10 cellular contexts compared by ENCODE assay signal in the genomic region with DNA sequence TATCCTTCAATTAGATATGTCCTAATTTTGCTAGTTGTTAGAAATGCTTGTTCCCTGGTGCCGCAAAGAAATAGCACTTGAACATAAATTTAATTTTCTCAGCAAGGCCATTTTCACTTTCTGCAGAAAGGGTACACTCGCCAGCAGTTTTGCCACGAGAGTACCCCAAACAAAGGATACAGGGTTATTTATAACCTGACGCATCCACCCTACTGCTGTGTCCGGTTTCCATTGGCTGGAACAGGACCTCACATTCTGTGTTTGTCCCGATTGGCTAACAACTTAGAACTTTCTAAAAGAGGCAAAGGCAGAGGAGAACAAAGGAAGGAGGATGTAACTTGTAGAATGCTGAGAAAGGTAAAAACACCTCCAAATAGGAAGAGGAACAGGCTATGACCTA. TPM values are rescaled to one million over a fixed set of nuclear protein-coding genes. Genes with fewer than 3 reads are reported as not detected.
DNase-seq lines count a peak whose midpoint lies in the region; ATAC-seq and TF ChIP-seq lines count a peak whose summit lies in the region.
"Not testable (repeated sequence)": the region's sequence is repeated elsewhere in the genome, so short reads cannot be mapped to it uniquely, and the experiment has no call there.
"Had no signal": no experiment of that assay in that cellular context is flagged by ENCODE, and none has a peak within 500 bp of the region (broad histone marks: within the 10 kb centered on the region; RNA-seq: fewer than 3 reads in every experiment).

No MANE protein-coding gene starts in this region.

- intact Hi-C loops in HCT116 (cut with micrococcal nuclease); activated B cell treated with CpG ODN at 0.5 μM for 24 hours (cut with micrococcal nuclease): not testable (repeated sequence)

- POLR2A ChIA-PET in HCT116 (lab: Charles Lee); activated B cell treated with CpG ODN at 0.5 μM for 24 hours (lab: Charles Lee): not testable (repeated sequence)

- H3K4me1 Mint-ChIP-seq in activated B cell treated with CpG ODN at 0.5 μM for 24 hours: peaks cover 10% of the 10 kb centered on the region
- H3K4me1 Mint-ChIP-seq in activated T-helper 17 cell treated with anti-CD3 and anti-CD28 coated beads, Interleukin-2, amount 50 U/mL, for 72 hours: not testable (repeated sequence)
- H3K4me1 Mint-ChIP-seq in brain: peaks cover 32% of the 10 kb centered on the region
- peaks cover 17 to 22% (median 17%) of the 10 kb centered on the region in 3 donors for H3K4me1 Mint-ChIP-seq in naive B cell
- H3K4me1 Mint-ChIP-seq in nephron: peaks cover 36% of the 10 kb centered on the region
- peaks cover 22% of the 10 kb centered on the region for H3K4me1 Mint-ChIP-seq in stimulated activated memory B cell treated with anti-CD40 and anti-IgM and Interleukin-4, amounts not matched to agents 10 μg/mL and 1 μg/mL and 100 μg/mL, for 72 hours

- peaks cover 0 to 18% of the 10 kb centered on the region in 2 experiments; a peak in 1 of 4 replicates for H3K36me3 ChIP-seq in HCT116 (ENCODE audit: control insufficient read depth in 1 of 2, insufficient read depth in 2 of 2, low read length in 2 of 2)

- not testable (repeated sequence) for H3K9ac ChIP-seq in HCT116 (ENCODE audit: low read length)

- H3K9me3 Mint-ChIP-seq in activated B cell treated with CpG ODN at 0.5 μM for 24 hours; activated T-helper 17 cell treated with anti-CD3 and anti-CD28 coated beads, Interleukin-2, amount 50 U/mL, for 72 hours; nephron: not testable (repeated sequence)
- peaks cover 3 to 12% (median 9%) of the 10 kb centered on the region in 5 experiments for H3K9me3 Mint-ChIP-seq in brain
- peaks cover 0 to 23% (median 7%) of the 10 kb centered on the region in 7 donors for H3K9me3 Mint-ChIP-seq in naive B cell
- H3K9me3 Mint-ChIP-seq in stimulated activated memory B cell treated with anti-CD40 and anti-IgM and Interleukin-4, amounts not matched to agents 10 μg/mL and 1 μg/mL and 100 μg/mL, for 72 hours: peaks cover 11% of the 10 kb centered on the region

- peaks cover 0 to 14% of the 10 kb centered on the region in 2 experiments; a peak in 3 of 4 replicates for H3K4me1 ChIP-seq in HCT116 (ENCODE audit: control insufficient read depth in 1 of 2, insufficient read depth in 2 of 2, low read length in 2 of 2)

- H3K9me3 ChIP-seq in HCT116 (ENCODE audit: control insufficient read depth in 1 of 2, insufficient read depth in 1 of 2, low read depth in 1 of 2, low read length in 2 of 2): not testable (repeated sequence)

- H3K27ac ChIP-seq in HCT116 (ENCODE audit: low read depth, low read length): not testable (repeated sequence)

- not testable (repeated sequence) for H3K4me2 ChIP-seq in HCT116 (ENCODE audit: low read length)

- H3K27ac Mint-ChIP-seq in activated B cell treated with CpG ODN at 0.5 μM for 24 hours; activated T-helper 17 cell treated with anti-CD3 and anti-CD28 coated beads, Interleukin-2, amount 50 U/mL, for 72 hours; brain; nephron; stimulated activated memory B cell treated with anti-CD40 and anti-IgM and Interleukin-4, amounts not matched to agents 10 μg/mL and 1 μg/mL and 100 μg/mL, for 72 hours: not testable (repeated sequence)
- H3K27ac Mint-ChIP-seq in naive B cell: peak overlapping the region in 1 of 6 donors; percentile 69

- not testable (repeated sequence) for TF ChIP-seq RAD21 in HCT116 (IDR thresholded peaks at IDR 0.05; ENCODE audit: low read depth)

- RAD21 ChIA-PET in HCT116 (lab: Charles Lee; ENCODE audit: low non-redundant PET in 1 of 2, low total read pairs in 2 of 2, uncharacterized antibody in 2 of 2, unreplicated experiment in 2 of 2): not testable (repeated sequence)

- TF ChIP-seq POLR2A in HCT116 (IDR thresholded peaks at IDR 0.05; ENCODE audit: borderline replicate concordance, extremely low read depth, insufficient read depth, insufficient read length): not testable (repeated sequence)

- H3K36me3 Mint-ChIP-seq in activated B cell treated with CpG ODN at 0.5 μM for 24 hours (ENCODE audit: low read depth) (peaks cover 15% of the 10 kb centered on the region), brain (peaks cover 27% of the 10 kb centered on the region), naive B cell (peaks cover 7 to 22% of the 10 kb centered on the region in 2 donors), nephron (ENCODE audit: low read depth) (peaks cover 26% of the 10 kb centered on the region)
- H3K36me3 Mint-ChIP-seq in activated T-helper 17 cell treated with anti-CD3 and anti-CD28 coated beads, Interleukin-2, amount 50 U/mL, for 72 hours (ENCODE audit: low read depth): peaks cover 12% of the 10 kb centered on the region
- peaks cover 13% of the 10 kb centered on the region for H3K36me3 Mint-ChIP-seq in stimulated activated memory B cell treated with anti-CD40 and anti-IgM and Interleukin-4, amounts not matched to agents 10 μg/mL and 1 μg/mL and 100 μg/mL, for 72 hours

- H3K79me2 ChIP-seq in HCT116 (ENCODE audit: insufficient read depth, low read length): peaks cover 13% of the 10 kb centered on the region; the same call in 1 of the 2 replicates

- not testable (repeated sequence) for H3K9me2 ChIP-seq in HCT116 (ENCODE audit: insufficient read depth)

- H3K27me3 Mint-ChIP-seq in activated B cell treated with CpG ODN at 0.5 μM for 24 hours (peaks cover 10% of the 10 kb centered on the region), brain (peaks cover 26% of the 10 kb centered on the region), naive B cell (peaks cover 5 to 16% (median 6%) of the 10 kb centered on the region in 3 donors), nephron (ENCODE audit: low read depth) (peaks cover 23% of the 10 kb centered on the region)
- H3K27me3 Mint-ChIP-seq in activated T-helper 17 cell treated with anti-CD3 and anti-CD28 coated beads, Interleukin-2, amount 50 U/mL, for 72 hours; stimulated activated memory B cell treated with anti-CD40 and anti-IgM and Interleukin-4, amounts not matched to agents 10 μg/mL and 1 μg/mL and 100 μg/mL, for 72 hours: not testable (repeated sequence)

- H3K27me3 ChIP-seq in HCT116 (ENCODE audit: insufficient read depth, low read length): not testable (repeated sequence)

- not testable (repeated sequence) for BruUV-seq in HCT116 (replicated peaks; lab: Mats Ljungman, UMichigan)

- DNase-seq in HCT116 (ENCODE audit: low read depth, low spot score); activated B cell treated with CpG ODN at 0.5 μM for 24 hours; naive B cell: not testable (repeated sequence)

- CTCF ChIA-PET in HCT116 (lab: Charles Lee): interaction anchor here (1.5 to 1.6 kb wide), 2 partner anchors 7 to 77 kb away, joined by 3 to 6 read pairs; no protein-coding TSS in a partner anchor
- CTCF ChIA-PET in activated B cell treated with CpG ODN at 0.5 μM for 24 hours (lab: Charles Lee): not testable (repeated sequence)

- H3K4me3 Mint-ChIP-seq in activated B cell treated with CpG ODN at 0.5 μM for 24 hours (peak overlapping the region; percentile 44), brain (peak overlapping the region; percentile 76 to 94 (median 92)), naive B cell (peak overlapping the region in 6 of 8 donors; percentile 0 to 82 (median 38)), nephron (peak overlapping the region; percentile 89 to 93 (median 93))
- H3K4me3 Mint-ChIP-seq in activated T-helper 17 cell treated with anti-CD3 and anti-CD28 coated beads, Interleukin-2, amount 50 U/mL, for 72 hours: peak overlapping the region; percentile 73
- peak overlapping the region; percentile 56 for H3K4me3 Mint-ChIP-seq in stimulated activated memory B cell treated with anti-CD40 and anti-IgM and Interleukin-4, amounts not matched to agents 10 μg/mL and 1 μg/mL and 100 μg/mL, for 72 hours

- not testable (repeated sequence) for H3K4me3 ChIP-seq in HCT116 (replicated peaks in 1 of 2; ENCODE audit: low read depth in 1 of 2, low read length in 2 of 2)

- not testable (repeated sequence) for H4K20me1 ChIP-seq in HCT116 (ENCODE audit: insufficient read depth)

- not testable (repeated sequence) for ATAC-seq in HCT116; activated B cell treated with CpG ODN at 0.5 μM for 24 hours (ENCODE audit: low read depth); activated T-helper 17 cell treated with anti-CD3 and anti-CD28 coated beads, Interleukin-2, amount 50 U/mL, for 72 hours (replicated peaks); naive B cell (ENCODE audit: low read depth in 2 of 2); stimulated activated memory B cell treated with anti-CD40 and anti-IgM and Interleukin-4, amounts not matched to agents 10 μg/mL and 1 μg/mL and 100 μg/mL, for 72 hours

- TF ChIP-seq CTCF in HCT116 (IDR thresholded peaks at IDR 0.05 in 2 of 3, conservative IDR thresholded peaks at IDR 0.05 in 1 of 3; ENCODE audit: borderline replicate concordance in 1 of 3, insufficient read depth in 1 of 3, low read depth in 2 of 3, low read length in 2 of 3); activated B cell treated with CpG ODN at 0.5 μM for 24 hours (IDR thresholded peaks at IDR 0.05); brain (conservative IDR thresholded peaks at IDR 0.05); nephron (IDR thresholded peaks at IDR 0.05; ENCODE audit: unreplicated experiment in 3 of 3): not testable (repeated sequence)

- not testable (repeated sequence) for H2AFZ ChIP-seq in HCT116 (ENCODE audit: low read depth, low read length, poor library complexity, severe bottlenecking)

RNA-seq across cellular contexts. Expression of gene ZNF280B, which starts 1.4 kb away (rescaled TPM):
- 5.5 TPM for total RNA-seq in HCT116 (2021; ENCODE audit: unreplicated experiment)
- 1.1 and 1.9 TPM in 2 replicates for polyA plus RNA-seq in HCT116 (2012)
- 2.5 TPM in 2 replicates for total RNA-seq in activated B cell treated with CpG ODN at 0.5 μM for 24 hours
- 1 to 10 TPM; 2.4 to 4.1 TPM for total RNA-seq in activated T-helper 17 cell treated with anti-CD3 and anti-CD28 coated beads, Interleukin-2, amount 50 U/mL, for 72 hours
- 1.8 TPM for polyA plus RNA-seq in brain (ENCODE audit: insufficient read depth, low read depth, low replicate concordance)
- 1 to 10 TPM; 2.4 to 4.1 (median 3.2) TPM for polyA plus RNA-seq in naive B cell (ENCODE audit: low read depth in 6 of 6)
- polyA plus RNA-seq: CD14-positive monocyte had no signal

RNA-seq across cellular contexts. Expression of gene ZNF280A, which starts 10.2 kb away (rescaled TPM):
- total RNA-seq in HCT116 (2021; ENCODE audit: unreplicated experiment) (0.81 TPM), activated B cell treated with CpG ODN at 0.5 μM for 24 hours (not detected in 2 replicates)
- polyA plus RNA-seq in HCT116 (2012): 0.15 and 0.70 TPM in 2 replicates
- total RNA-seq in activated T-helper 17 cell treated with anti-CD3 and anti-CD28 coated beads, Interleukin-2, amount 50 U/mL, for 72 hours: not detected
- polyA plus RNA-seq in brain (ENCODE audit: insufficient read depth, low read depth, low replicate concordance) (not detected), naive B cell (ENCODE audit: low read depth in 6 of 6) (not detected)
- polyA plus RNA-seq: AG04450, BJ, CD14-positive monocyte had no signal

RNA-seq across cellular contexts. Expression of gene PRAME, which starts 49.2 kb away (rescaled TPM):
- total RNA-seq in HCT116 (2021; ENCODE audit: unreplicated experiment) (28.4 TPM), activated B cell treated with CpG ODN at 0.5 μM for 24 hours (0.12 TPM in 1 of 2 replicates, not detected in the other)
- 22.3 and 24.1 TPM in 2 replicates for polyA plus RNA-seq in HCT116 (2012)
- total RNA-seq in activated T-helper 17 cell treated with anti-CD3 and anti-CD28 coated beads, Interleukin-2, amount 50 U/mL, for 72 hours: not detected
- polyA plus RNA-seq in brain (ENCODE audit: insufficient read depth, low read depth, low replicate concordance) (not detected), naive B cell (ENCODE audit: low read depth in 6 of 6) (not detected)
- polyA plus RNA-seq: CD14-positive monocyte had no signal

Comparison
In these comparisons a context has a peak if more than half of its experiments do, and no peak if none do; other contexts are left out.
1. H3K4me3 Mint-ChIP-seq: peak in every context shown above with its lines; median percentile 93 in nephron; 92 in brain; 73 in activated T-helper 17 cell treated with anti-CD3 and anti-CD28 coated beads, Interleukin-2, amount 50 U/mL, for 72 hours; 56 in stimulated activated memory B cell treated with anti-CD40 and anti-IgM and Interleukin-4, amounts not matched to agents 10 μg/mL and 1 μg/mL and 100 μg/mL, for 72 hours; 44 in activated B cell treated with CpG ODN at 0.5 μM for 24 hours; 38 in naive B cell.
2. RNA of gene PRAME, which starts 49.2 kb away (total RNA-seq): 28.4 TPM in HCT116 (single experiment); not detected in activated T-helper 17 cell treated with anti-CD3 and anti-CD28 coated beads, Interleukin-2, amount 50 U/mL, for 72 hours and 0.12 TPM in activated B cell treated with CpG ODN at 0.5 μM for 24 hours; every median in the first group is over 10 times any median in the second.